8 cellular contexts compared by ENCODE assay signal in the genomic region with DNA sequence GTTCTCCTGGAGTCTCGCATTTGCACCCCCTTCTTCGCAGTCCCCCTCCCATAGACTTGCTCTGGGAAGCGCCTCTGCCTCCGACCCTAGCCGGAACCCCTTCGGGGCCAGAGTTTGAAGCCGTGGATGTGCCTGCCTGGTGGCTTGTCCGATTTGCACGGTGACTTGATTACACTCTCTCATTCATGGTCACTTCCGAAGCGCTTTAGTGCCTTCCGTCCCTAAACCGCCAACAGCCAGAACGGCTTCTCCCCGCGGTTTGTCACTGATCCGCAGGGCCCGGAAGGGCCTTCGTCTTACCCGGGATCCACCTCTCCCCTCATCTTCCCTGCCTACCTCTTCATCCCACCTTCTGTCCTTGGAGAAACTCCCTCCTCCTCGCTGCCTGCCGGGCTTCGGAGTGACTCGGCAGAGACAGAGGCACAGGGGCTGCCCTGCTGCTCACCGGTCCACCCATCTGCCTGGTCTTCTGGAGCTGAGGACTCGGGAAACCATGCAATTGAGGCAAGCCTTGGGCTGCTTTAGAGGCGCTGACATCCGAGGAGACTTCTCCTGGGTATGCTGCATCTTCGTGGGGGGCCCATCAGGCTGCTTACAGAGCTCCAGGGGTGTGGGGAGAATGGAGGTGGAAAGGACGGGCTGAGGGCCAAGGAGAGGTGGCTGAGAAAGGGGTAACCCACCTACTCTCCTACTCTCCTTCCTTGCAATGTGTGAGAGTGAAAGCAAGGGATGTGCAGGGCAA. TPM values are rescaled to one million over a fixed set of nuclear protein-coding genes. Genes with fewer than 3 reads are reported as not detected.
DNase-seq lines count a peak whose midpoint lies in the region; ATAC-seq and TF ChIP-seq lines count a peak whose summit lies in the region.

No MANE protein-coding gene starts in this region.

- H3K27me3 Mint-ChIP-seq in H9 (ENCODE audit: low read depth) (peaks cover 100% of the 10 kb centered on the region), WTC11 (ENCODE audit: low read depth) (peaks cover 100% of the 10 kb centered on the region), osteocyte (ENCODE audit: unreplicated experiment) (peaks cover 90% of the 10 kb centered on the region)

- H3K27ac ChIP-seq in H9 (ENCODE audit: insufficient read length, low read depth, low read length) (no peak overlapping the region), hepatocyte (peak overlapping the region; percentile 97), smooth muscle cell (ENCODE audit: low read depth) (peak overlapping the region; percentile 69)

- H3K79me1 ChIP-seq in H9 (ENCODE audit: insufficient read depth, low read depth, low read length, poor library complexity, severe bottlenecking) = no peaks in the 10 kb centered on the region

- ATAC-seq in WTC11 (no peak), HG02870 (IDR thresholded peaks at IDR 0.05; ENCODE audit: unreplicated experiment) (no peak)

- no peak overlapping the region for H3K14ac ChIP-seq in H9 (ENCODE audit: insufficient read depth, low read length)

- H3K4ac ChIP-seq in H9 (ENCODE audit: low read depth, low read length) = no peak overlapping the region

- H3K9me3 ChIP-seq in H9 (ENCODE audit: control insufficient read depth, low read depth, low read length) (no peaks in the 10 kb centered on the region), hepatocyte (ENCODE audit: low read depth) (no peaks in the 10 kb centered on the region), smooth muscle cell (replicated peaks; ENCODE audit: low read depth) (no peaks in the 10 kb centered on the region)

- no peaks in the 10 kb centered on the region for H3K36me3 ChIP-seq in hepatocyte (replicated peaks; ENCODE audit: insufficient read depth, low read depth)
- no peaks in the 10 kb centered on the region for H3K36me3 ChIP-seq in smooth muscle cell (ENCODE audit: low read depth)

- H2BK5ac ChIP-seq in H9 (ENCODE audit: insufficient read length, low read length) = no peak overlapping the region

- H2AFZ ChIP-seq in H9 (ENCODE audit: low read length) (no peak overlapping the region), hepatocyte (peak overlapping the region; percentile 4), smooth muscle cell (ENCODE audit: low read depth) (peak overlapping the region; percentile 22)

- H3F3A ChIP-seq in smooth muscle cell (ENCODE audit: low read depth) = peaks cover 9% of the 10 kb centered on the region

- no peak overlapping the region for H3K4me2 ChIP-seq in H9 (ENCODE audit: insufficient read depth, insufficient read length, low read length)
- H3K4me2 ChIP-seq in hepatocyte = peak overlapping the region; percentile 96
- H3K4me2 ChIP-seq in smooth muscle cell = peak overlapping the region; percentile 89

- H3K4me1 Mint-ChIP-seq in H9 (peaks cover 17 to 44% of the 10 kb centered on the region in 2 experiments), WTC11 (peaks cover 52% of the 10 kb centered on the region), osteocyte (ENCODE audit: unreplicated experiment) (peaks cover 44% of the 10 kb centered on the region)

- POLR2A ChIA-PET in WTC11 (lab: Charles Lee) = no interaction called here

- H3K36me3 Mint-ChIP-seq in H9 (ENCODE audit: insufficient read depth in 1 of 3, low read depth in 3 of 3) (peaks cover 0 to 2% (median 0%) of the 10 kb centered on the region in 3 experiments; a peak in 3 of 7 replicates), WTC11 (0 out of 2 replicates have a peak, but pooled peaks cover 3% of the 10 kb centered on the region), osteocyte (ENCODE audit: unreplicated experiment) (peaks cover 2% of the 10 kb centered on the region)

- H3K23me2 ChIP-seq in H9 (ENCODE audit: insufficient read length, low read depth, low read length, poor library complexity, severe bottlenecking) = no peaks in the 10 kb centered on the region

- peak overlapping the region in 1 of 2 experiments; percentile 65; a peak in 3 of 5 replicates for H3K4me3 Mint-ChIP-seq in H9
- peak overlapping the region; percentile 44 for H3K4me3 Mint-ChIP-seq in WTC11
- H3K4me3 Mint-ChIP-seq in osteocyte (ENCODE audit: unreplicated experiment) = no peak overlapping the region

- H4K8ac ChIP-seq in H9 (replicated peaks; ENCODE audit: insufficient read length, low read depth, low read length) = no peak overlapping the region

- CTCF ChIA-PET in WTC11 (lab: Charles Lee) = interaction anchor here (1.0 to 1.8 kb wide), 4 partner anchors 10 to 24 kb away, joined by 3 to 8 read pairs (median 4); no protein-coding TSS in a partner anchor

- H3K27ac Mint-ChIP-seq in H9 (no peak overlapping the region; a peak in 1 of 7 replicates), WTC11 (no peak overlapping the region), osteocyte (ENCODE audit: unreplicated experiment) (no peak overlapping the region)

- H2BK20ac ChIP-seq in H9 (ENCODE audit: low read depth, low read length, poor library complexity, severe bottlenecking) = no peak overlapping the region

- DNase-seq in H9 = peak; percentile 35
- DNase-seq in WTC11 (ENCODE audit: low spot score) = no peak
- DNase-seq in hepatocyte (ENCODE audit: low spot score) = no peak
- no peak for DNase-seq in smooth muscle cell (lab: John Stamatoyannopoulos, UW; ENCODE audit: unreplicated experiment)
- no peak for DNase-seq in osteocyte (ENCODE audit: extremely low spot score, unreplicated experiment)
- no peak for DNase-seq in cerebellar nuclear complex (lab: John Stamatoyannopoulos, UW)
- no peak for DNase-seq in cerebellar cortex (ENCODE audit: low spot score)

- H3T11ph ChIP-seq in H9 (ENCODE audit: low read length) = no peak overlapping the region

- H3K9me3 Mint-ChIP-seq in H9 (peaks cover 0 to 18% of the 10 kb centered on the region in 2 experiments; a peak in 3 of 5 replicates), WTC11 (no peaks in the 10 kb centered on the region), osteocyte (ENCODE audit: unreplicated experiment) (no peaks in the 10 kb centered on the region)

- no peak overlapping the region for H2AK5ac ChIP-seq in H9 (ENCODE audit: insufficient read length, low read length)

- H3K4me1 ChIP-seq in H9 (ENCODE audit: insufficient read depth, low read length) (no peaks in the 10 kb centered on the region), hepatocyte (ENCODE audit: insufficient read depth) (peaks cover 39% of the 10 kb centered on the region), smooth muscle cell (ENCODE audit: low read depth) (peaks cover 12% of the 10 kb centered on the region)

- H4K20me1 ChIP-seq in H9 (ENCODE audit: control insufficient read depth, insufficient read depth, insufficient read length) (no peaks in the 10 kb centered on the region), hepatocyte (ENCODE audit: insufficient read depth, poor library complexity, severe bottlenecking) (no peaks in the 10 kb centered on the region), smooth muscle cell (ENCODE audit: low read depth) (peaks cover 6% of the 10 kb centered on the region)

- H3K56ac ChIP-seq in H9 (ENCODE audit: insufficient read length, low read depth, low read length) = no peak overlapping the region

- no peaks in the 10 kb centered on the region for H3K79me2 ChIP-seq in H9 (ENCODE audit: insufficient read depth, low read length)
- H3K79me2 ChIP-seq in hepatocyte = peaks cover 94% of the 10 kb centered on the region
- H3K79me2 ChIP-seq in smooth muscle cell (ENCODE audit: low read depth) = peaks cover 94% of the 10 kb centered on the region

- TF ChIP-seq CTCF in H9 (conservative IDR thresholded peaks at IDR 0.05) (no peak), WTC11 (IDR thresholded peaks at IDR 0.05) (no peak), hepatocyte (IDR thresholded peaks at IDR 0.05; ENCODE audit: poor library complexity) (no peak), smooth muscle cell (IDR thresholded peaks at IDR 0.05; ENCODE audit: borderline replicate concordance, insufficient read depth, poor library complexity, severe bottlenecking) (no peak), osteocyte (IDR thresholded peaks at IDR 0.05) (no peak)

- no peak overlapping the region for H4K91ac ChIP-seq in H9 (ENCODE audit: insufficient read length, low read depth, low read length)

- H4K5ac ChIP-seq in H9 (ENCODE audit: insufficient read length, low read depth, low read length) = no peak overlapping the region

- no peak overlapping the region for H3K23ac ChIP-seq in H9 (ENCODE audit: insufficient read length, low read depth, low read length)

- no peak overlapping the region for H2BK12ac ChIP-seq in H9 (ENCODE audit: insufficient read length, low read depth, low read length)

- H3K4me3 ChIP-seq in hepatocyte (peak overlapping the region; percentile 46), smooth muscle cell (peak overlapping the region; percentile 60)

- no peak overlapping the region for H2BK15ac ChIP-seq in H9 (ENCODE audit: low read depth, low read length)

- no peak overlapping the region for H3K18ac ChIP-seq in H9 (ENCODE audit: insufficient read length, low read depth, low read length)

- H3K27me3 ChIP-seq in H9 (ENCODE audit: insufficient read depth, low read length) = peaks cover 97% of the 10 kb centered on the region
- peaks cover 94% of the 10 kb centered on the region for H3K27me3 ChIP-seq in hepatocyte
- no peaks in the 10 kb centered on the region for H3K27me3 ChIP-seq in smooth muscle cell (ENCODE audit: low read depth)

- H3K9ac ChIP-seq in H9 (ENCODE audit: extremely low read depth, insufficient read length, low read length) = no peak overlapping the region
- H3K9ac ChIP-seq in smooth muscle cell (ENCODE audit: low read depth) = peak overlapping the region; percentile 69

- no CpG with 5 or more reads among the region's 30 CpGs for WGBS in H9 (ENCODE audit: extremely low coverage, insufficient read length, low lambda C conversion rate)
- 4% methylated on average over 30 of the region's 30 CpGs for WGBS in hepatocyte (ENCODE audit: low lambda C conversion rate, missing lambda C conversion rate)
- 6% methylated on average over 30 of the region's 30 CpGs for WGBS in smooth muscle cell (ENCODE audit: low lambda C conversion rate)

- no peaks in the 10 kb centered on the region for H3K9me2 ChIP-seq in hepatocyte (replicated peaks; ENCODE audit: insufficient read depth)

- H2BK120ac ChIP-seq in H9 (ENCODE audit: low read depth, low read length, poor library complexity, severe bottlenecking) = no peak overlapping the region

RNA-seq across cellular contexts. Expression of a gene that starts 0.8 kb away (rescaled TPM):
- total RNA-seq in H9 (2021) (not detected in 2 replicates), WTC11 (2021) (not detected in 3 replicates), hepatocyte (6.4 and 9.6 TPM in 2 replicates), smooth muscle cell (18.2 and 20.3 TPM in 2 replicates), osteocyte (not detected in 2 replicates)
- polyA plus RNA-seq in hepatocyte (5.4 and 7.6 TPM in 2 replicates), smooth muscle cell (25.2 and 27.7 TPM in 2 replicates)

RNA-seq across cellular contexts. Expression of a gene that starts 11.8 kb away (rescaled TPM):
- total RNA-seq in H9 (2021) (not detected in 2 replicates), WTC11 (2021) (0.07 TPM in 1 of 3 replicates, not detected in the others), hepatocyte (9.9 and 15.1 TPM in 2 replicates), smooth muscle cell (35.7 and 53.6 TPM in 2 replicates), osteocyte (not detected in 2 replicates)
- polyA plus RNA-seq in hepatocyte (7.7 and 8.1 TPM in 2 replicates), smooth muscle cell (37.6 and 39.4 TPM in 2 replicates)

RNA-seq across cellular contexts. Expression of a gene that starts 14.0 kb away (rescaled TPM):
- total RNA-seq in H9 (2021) = not detected in 2 replicates
- total RNA-seq in WTC11 (2021) = not detected in 3 replicates
- total RNA-seq in hepatocyte = 13.0 and 14.2 TPM in 2 replicates
- polyA plus RNA-seq in hepatocyte = 6.1 and 6.2 TPM in 2 replicates
- 14.2 and 21.6 TPM in 2 replicates for total RNA-seq in smooth muscle cell
- 6.2 and 10.0 TPM in 2 replicates for polyA plus RNA-seq in smooth muscle cell
- total RNA-seq in osteocyte = not detected in 2 replicates

RNA-seq across cellular contexts. Expression of a gene that starts 20.5 kb away (rescaled TPM):
- not detected in 2 replicates for total RNA-seq in H9 (2021)
- total RNA-seq in WTC11 (2021) = not detected in 3 replicates
- 3.6 and 5.9 TPM in 2 replicates for total RNA-seq in hepatocyte
- polyA plus RNA-seq in hepatocyte = 3.5 and 4.4 TPM in 2 replicates
- total RNA-seq in smooth muscle cell = 22.9 and 35.8 TPM in 2 replicates
- polyA plus RNA-seq in smooth muscle cell = 12.6 and 19.2 TPM in 2 replicates
- not detected in 2 replicates for total RNA-seq in osteocyte

RNA-seq across cellular contexts. Expression of a gene that starts 29.4 kb away (rescaled TPM):
- total RNA-seq in H9 (2021) (not detected in 2 replicates), WTC11 (2021) (not detected in 3 replicates), hepatocyte (0.32 and 0.83 TPM in 2 replicates), smooth muscle cell (0.72 TPM in 1 of 2 replicates, not detected in the other), osteocyte (not detected in 2 replicates)
- polyA plus RNA-seq in hepatocyte (1.0 TPM in 1 of 2 replicates, not detected in the other), smooth muscle cell (1.2 and 1.6 TPM in 2 replicates)

Comparison
In these comparisons a context has a peak if more than half of its experiments do, and no peak if none do; other contexts are left out.
1. RNA of a gene that starts 14.0 kb away (total RNA-seq): 13.0 to 14.2 TPM in hepatocyte and 14.2 to 21.6 TPM in smooth muscle cell; not detected in WTC11, not detected in H9 and not detected in osteocyte; every median in the first group is over 10 times any median in the second.